ENCODE assay signal across 24 cellular contexts in genomic region chr4:114870987-114871386, GRCh38.
"Had no signal": no experiment of that assay in that cellular context is flagged by ENCODE, and none has a peak within 500 bp of the region (broad histone marks: within the 10 kb centered on the region; RNA-seq: fewer than 3 reads in every experiment).

No MANE protein-coding gene starts in this region.

- H3K36me3 Mint-ChIP-seq: activated naive CD4-positive, alpha-beta T cell treated with anti-CD3 and anti-CD28 coated beads, Interleukin-2, amount 50 U/mL, for 24 hours; immature natural killer cell; stimulated activated memory B cell treated with anti-CD40 and anti-IgM and Interleukin-4, amounts not matched to agents 10 μg/mL and 1 μg/mL and 100 μg/mL, for 72 hours had no signal

- H3K4me3 Mint-ChIP-seq: activated naive CD4-positive, alpha-beta T cell treated with anti-CD3 and anti-CD28 coated beads, Interleukin-2, amount 50 U/mL, for 24 hours; central memory CD8-positive, alpha-beta T cell; immature natural killer cell; stimulated activated memory B cell treated with anti-CD40 and anti-IgM and Interleukin-4, amounts not matched to agents 10 μg/mL and 1 μg/mL and 100 μg/mL, for 72 hours had no signal

- H3K27ac ChIP-seq: ascending aorta, coronary artery, gastroesophageal sphincter, heart left ventricle, left ventricle myocardium inferior, sigmoid colon, upper lobe of right lung, VCaP had no signal

- H3K27ac Mint-ChIP-seq: activated naive CD4-positive, alpha-beta T cell treated with anti-CD3 and anti-CD28 coated beads, Interleukin-2, amount 50 U/mL, for 24 hours; immature natural killer cell; stimulated activated memory B cell treated with anti-CD40 and anti-IgM and Interleukin-4, amounts not matched to agents 10 μg/mL and 1 μg/mL and 100 μg/mL, for 72 hours had no signal

- H3K27me3 Mint-ChIP-seq: activated naive CD4-positive, alpha-beta T cell treated with anti-CD3 and anti-CD28 coated beads, Interleukin-2, amount 50 U/mL, for 24 hours; central memory CD8-positive, alpha-beta T cell; stimulated activated memory B cell treated with anti-CD40 and anti-IgM and Interleukin-4, amounts not matched to agents 10 μg/mL and 1 μg/mL and 100 μg/mL, for 72 hours had no signal

- H3K4me1 Mint-ChIP-seq: activated naive CD4-positive, alpha-beta T cell treated with anti-CD3 and anti-CD28 coated beads, Interleukin-2, amount 50 U/mL, for 24 hours; central memory CD8-positive, alpha-beta T cell; immature natural killer cell; stimulated activated memory B cell treated with anti-CD40 and anti-IgM and Interleukin-4, amounts not matched to agents 10 μg/mL and 1 μg/mL and 100 μg/mL, for 72 hours had no signal

- H3K9me3 ChIP-seq: ascending aorta, gastroesophageal sphincter, heart left ventricle, left ventricle myocardium inferior, sigmoid colon, upper lobe of right lung had no signal

- ATAC-seq: esophagus mucosa; gastroesophageal sphincter; heart left ventricle; stimulated activated memory B cell treated with anti-CD40 and anti-IgM and Interleukin-4, amounts not matched to agents 10 μg/mL and 1 μg/mL and 100 μg/mL, for 72 hours; upper lobe of right lung had no signal

- DNase-seq: activated CD4-positive, alpha-beta T cell treated with anti-CD3 and anti-CD28 coated beads, Interleukin-2, amount 50 U/mL, for 1 hour; activated CD4-positive, CD25-positive, alpha-beta regulatory T cell treated with anti-CD3 and anti-CD28 coated beads, Interleukin-2, amount 50 U/mL, for 72 hours; activated CD8-positive, alpha-beta memory T cell treated with anti-CD3 and anti-CD28 coated beads, Interleukin-2, amount 50 U/mL, for 4 hours; activated effector memory CD4-positive, alpha-beta T cell treated with anti-CD3 and anti-CD28 coated beads, Interleukin-2, amount 50 U/mL, for 16 hours; activated T-cell treated with anti-CD3 and anti-CD28 coated beads, Interleukin-2, amount 50 U/mL, for 48 hours; effector CD4-positive, alpha-beta T cell; heart left ventricle; immature natural killer cell; kidney glomerular epithelial cell; left ventricle myocardium inferior; mammary epithelial cell; occipital lobe; posterior cingulate gyrus; sigmoid colon; stimulated activated CD4-positive, alpha-beta T cell treated with anti-CD3 and anti-CD28 coated beads, Interleukin-4, amount 100 ng/mL, for 24 hours; upper lobe of right lung had no signal

- H3K36me3 ChIP-seq: ascending aorta, gastroesophageal sphincter, heart left ventricle, left ventricle myocardium inferior, sigmoid colon, upper lobe of right lung had no signal

- H3K9me3 Mint-ChIP-seq: stimulated activated memory B cell treated with anti-CD40 and anti-IgM and Interleukin-4, amounts not matched to agents 10 μg/mL and 1 μg/mL and 100 μg/mL, for 72 hours had no signal

- H3K4me3 ChIP-seq: ascending aorta, coronary artery, gastroesophageal sphincter, heart left ventricle, left ventricle myocardium inferior, sigmoid colon, upper lobe of right lung had no signal

- H3K27me3 ChIP-seq: ascending aorta, gastroesophageal sphincter, heart left ventricle, sigmoid colon, upper lobe of right lung had no signal

- H3K4me1 ChIP-seq: ascending aorta, heart left ventricle, left ventricle myocardium inferior, upper lobe of right lung had no signal
